ENCODE assay signal across 20 cellular contexts in the genomic region with DNA sequence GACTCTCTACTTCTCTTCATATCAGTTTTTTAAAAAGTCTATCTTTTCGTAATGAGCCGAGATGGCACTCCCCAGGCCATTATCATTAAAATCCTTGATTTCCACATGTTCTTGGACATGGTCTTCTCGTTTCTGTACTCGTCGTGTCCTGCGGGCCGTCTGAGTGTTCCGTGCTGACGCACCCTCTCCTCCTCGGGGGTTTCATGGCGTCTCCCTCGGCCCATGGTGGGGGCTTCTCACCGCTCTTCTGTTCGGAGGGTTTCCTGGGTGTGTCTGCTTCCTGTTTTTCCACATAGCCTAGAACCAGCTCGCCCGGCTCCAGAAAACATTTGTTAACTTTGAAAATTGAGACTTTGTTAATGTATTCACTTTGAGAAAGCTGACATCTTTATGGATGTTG.
A peak's percentile ranks its signal among the peaks of the same experiment; 100 is the strongest.
DNase-seq lines count a peak whose midpoint lies in the region; ATAC-seq and TF ChIP-seq lines count a peak whose summit lies in the region.
"Had no signal": no experiment of that assay in that cellular context is flagged by ENCODE, and none has a peak within 500 bp of the region (broad histone marks: within the 10 kb centered on the region; RNA-seq: fewer than 3 reads in every experiment).

No MANE protein-coding gene starts in this region.

- H3K4me1 ChIP-seq in heart right ventricle (peaks cover 9 to 74% (median 38%) of the 10 kb centered on the region in 9 donors), MM.1S (ENCODE audit: low read length) (no peaks in the 10 kb centered on the region)

- H3K27me3 Mint-ChIP-seq in endothelial cell (ENCODE audit: unreplicated experiment) (peaks cover 10% of the 10 kb centered on the region), osteocyte (ENCODE audit: unreplicated experiment) (no peaks in the 10 kb centered on the region), type B pancreatic cell (no peaks in the 10 kb centered on the region)
- H3K27me3 Mint-ChIP-seq: activated CD4-positive, alpha-beta T cell treated with anti-CD3 and anti-CD28 coated beads for 36 hours; stimulated activated naive CD8-positive, alpha-beta T cell treated with anti-CD3 and anti-CD28 coated beads, Interleukin-15, amount 100 ng/mL, for 72 hours had no signal

- 66 to 75% methylated on average over 16 of the region's 16 CpGs for WGBS in heart right ventricle, 2 donors

- peak overlapping the region; percentile 49 for H3K4me3 Mint-ChIP-seq in endothelial cell (ENCODE audit: unreplicated experiment)
- no peak overlapping the region for H3K4me3 Mint-ChIP-seq in osteocyte (ENCODE audit: unreplicated experiment)
- peak overlapping the region; percentile 64 for H3K4me3 Mint-ChIP-seq in type B pancreatic cell
- H3K4me3 Mint-ChIP-seq: activated CD4-positive, alpha-beta T cell treated with anti-CD3 and anti-CD28 coated beads for 36 hours; endodermal cell; stimulated activated naive CD8-positive, alpha-beta T cell treated with anti-CD3 and anti-CD28 coated beads, Interleukin-15, amount 100 ng/mL, for 72 hours had no signal

- no peaks in the 10 kb centered on the region for H3K79me2 ChIP-seq in MM.1S (ENCODE audit: low read length)

- no peaks in the 10 kb centered on the region for H3K27me3 ChIP-seq in heart right ventricle
- no peaks in the 10 kb centered on the region for H3K27me3 ChIP-seq in MM.1S (replicated peaks; ENCODE audit: insufficient read depth, low read length)
- H3K27me3 ChIP-seq: neutrophil had no signal

- intact Hi-C loops in heart right ventricle (cut with DNase I) = loop anchor here in 2 of 10 donors (5.0 to 10.0 kb wide), 2 partner anchors 91 to 166 kb away; partner anchors contain the start of gene VGLL4 (in 1 of the 2)
- intact Hi-C loops in Right ventricle myocardium superior (cut with DNase I) = no loop called here

- H3K4me1 Mint-ChIP-seq in endothelial cell (ENCODE audit: unreplicated experiment) (peaks cover 51% of the 10 kb centered on the region), osteocyte (ENCODE audit: unreplicated experiment) (peaks cover 68% of the 10 kb centered on the region), type B pancreatic cell (ENCODE audit: unreplicated experiment) (peaks cover 40% of the 10 kb centered on the region)
- H3K4me1 Mint-ChIP-seq: endodermal cell had no signal

- no peak overlapping the region for H3K9ac ChIP-seq in MM.1S (ENCODE audit: low read length)

- H3K9me3 ChIP-seq in heart right ventricle (no peaks in the 10 kb centered on the region), MM.1S (replicated peaks; ENCODE audit: insufficient read depth, low read length) (no peaks in the 10 kb centered on the region)
- H3K9me3 ChIP-seq: neutrophil had no signal

- no peak for DNase-seq in heart right ventricle
- DNase-seq in Right ventricle myocardium superior = no peak
- DNase-seq in endothelial cell (ENCODE audit: low spot score) = no peak
- no peak for DNase-seq in osteocyte (ENCODE audit: extremely low spot score, unreplicated experiment)
- no peak for DNase-seq in type B pancreatic cell (ENCODE audit: extremely low spot score, unreplicated experiment)
- no peak for DNase-seq in occipital lobe (lab: John Stamatoyannopoulos, UW)
- DNase-seq in MM.1S = no peak
- DNase-seq in stimulated activated CD4-positive, alpha-beta T cell treated with anti-CD3 and anti-CD28 coated beads, Interleukin-2, amount 100 ng/mL, for 48 hours = no peak
- DNase-seq: activated CD4-positive, alpha-beta T cell treated with anti-CD3 and anti-CD28 coated beads for 36 hours; activated effector memory CD4-positive, alpha-beta T cell treated with anti-CD3 and anti-CD28 coated beads, Interleukin-2, amount 50 U/mL, for 16 hours; DMS 273 treated with DMSO at 0.1 percent for 48 hours; endodermal cell; GOT3; hypothalamus; NCI-H1436; NCI-H526; retina; stimulated activated naive CD8-positive, alpha-beta T cell treated with anti-CD3 and anti-CD28 coated beads, Interleukin-15, amount 100 ng/mL, for 72 hours had no signal

- H3K4me3 ChIP-seq in heart right ventricle (no peak overlapping the region), MM.1S (ENCODE audit: low read length) (no peak overlapping the region)

- H3K4me2 ChIP-seq in MM.1S (ENCODE audit: low read depth, low read length) = no peak overlapping the region

- H3K36me3 ChIP-seq in heart right ventricle = peaks cover 0 to 25% (median 5%) of the 10 kb centered on the region in 9 donors
- no peaks in the 10 kb centered on the region for H3K36me3 ChIP-seq in MM.1S (replicated peaks; ENCODE audit: insufficient read depth, low read length)

- peak in 3 of 8 donors; percentile 19 to 44 (median 30) for ATAC-seq in heart right ventricle
- ATAC-seq in Right ventricle myocardium superior (ENCODE audit: poor library complexity) = no peak
- ATAC-seq: activated CD4-positive, alpha-beta T cell treated with anti-CD3 and anti-CD28 coated beads for 36 hours; stimulated activated naive CD8-positive, alpha-beta T cell treated with anti-CD3 and anti-CD28 coated beads, Interleukin-15, amount 100 ng/mL, for 72 hours had no signal

- H3F3A ChIP-seq in MM.1S (ENCODE audit: insufficient read depth, low read length) = no peaks in the 10 kb centered on the region

- TF ChIP-seq CTCF in heart right ventricle (IDR thresholded peaks at IDR 0.05) = no peak
- TF ChIP-seq CTCF in endothelial cell (IDR thresholded peaks at IDR 0.05; ENCODE audit: unreplicated experiment) = no peak
- TF ChIP-seq CTCF in osteocyte (IDR thresholded peaks at IDR 0.05) = no peak
- no peak for TF ChIP-seq CTCF in type B pancreatic cell (conservative IDR thresholded peaks at IDR 0.05)
- no peak for TF ChIP-seq CTCF in MM.1S (IDR thresholded peaks at IDR 0.05; ENCODE audit: low read length)

- H3K9me3 Mint-ChIP-seq in endothelial cell (ENCODE audit: unreplicated experiment) (no peaks in the 10 kb centered on the region), osteocyte (ENCODE audit: unreplicated experiment) (no peaks in the 10 kb centered on the region), type B pancreatic cell (peaks cover 20% of the 10 kb centered on the region)
- H3K9me3 Mint-ChIP-seq: endodermal cell had no signal

- H3K9me2 ChIP-seq in MM.1S (replicated peaks; ENCODE audit: insufficient read depth, low read length) = no peaks in the 10 kb centered on the region

- H3K27ac ChIP-seq in heart right ventricle = peak overlapping the region in 6 of 10 donors; percentile 1 to 66 (median 54)
- H3K27ac ChIP-seq in MM.1S (ENCODE audit: low read length) = no peak overlapping the region
- H3K27ac ChIP-seq: C4-2B, neutrophil had no signal

- H3K36me3 Mint-ChIP-seq in endothelial cell (ENCODE audit: low read depth, unreplicated experiment) = peaks cover 27% of the 10 kb centered on the region
- H3K36me3 Mint-ChIP-seq in osteocyte (ENCODE audit: unreplicated experiment) = peaks cover 31% of the 10 kb centered on the region
- peaks cover 46% of the 10 kb centered on the region for H3K36me3 Mint-ChIP-seq in type B pancreatic cell

- no peak overlapping the region for H3K27ac Mint-ChIP-seq in endothelial cell (ENCODE audit: unreplicated experiment)
- peak overlapping the region; percentile 55 for H3K27ac Mint-ChIP-seq in osteocyte (ENCODE audit: unreplicated experiment)
- H3K27ac Mint-ChIP-seq in type B pancreatic cell = peak overlapping the region; percentile 95
- H3K27ac Mint-ChIP-seq: activated CD4-positive, alpha-beta T cell treated with anti-CD3 and anti-CD28 coated beads for 36 hours; endodermal cell had no signal

- no peaks in the 10 kb centered on the region for H4K20me1 ChIP-seq in MM.1S (ENCODE audit: insufficient read depth, low read length)

- H2AFZ ChIP-seq in MM.1S (ENCODE audit: low read length) = no peak overlapping the region
